8 cellular contexts compared by ENCODE assay signal in genomic region chr7:64902806-64903721, GRCh38. TPM values are rescaled to one million over a fixed set of nuclear protein-coding genes. Genes with fewer than 3 reads are reported as not detected.
DNase-seq lines count a peak whose midpoint lies in the region; ATAC-seq and TF ChIP-seq lines count a peak whose summit lies in the region.

Gene ZNF273 (plus strand): TSS chr7:64903273. CDS start chr7:64903318, 45 bp downstream.

- TF ChIP-seq CTCF in fibroblast of pulmonary artery (IDR thresholded peaks at IDR 0.05; ENCODE audit: low read length, missing control alignments) (no peak), nephron (IDR thresholded peaks at IDR 0.05; ENCODE audit: unreplicated experiment in 3 of 3) (no peak)

- peak; percentile 89 for DNase-seq in EH (ENCODE audit: low read depth)
- DNase-seq in GOT3 (lab: John Stamatoyannopoulos, UW) = peak; percentile 62
- peak; percentile 90 for DNase-seq in LHCN-M2 (ENCODE audit: low read depth)
- DNase-seq in RPMI7951 (ENCODE audit: low read depth) = peak; percentile 90
- DNase-seq in fibroblast of pulmonary artery (ENCODE audit: low read depth) = peak; percentile 88
- peak; percentile 87 for DNase-seq in stimulated activated naive CD8-positive, alpha-beta T cell treated with anti-CD3 and anti-CD28 coated beads, Interleukin-15, Interleukin-2, amounts not matched to agents 100 U/mL and 50 U/mL, for 24 hours

- peak within 1 kb of the TSS; percentile 90 for H3K4me3 Mint-ChIP-seq in activated T-helper 17 cell treated with anti-CD3 and anti-CD28 coated beads, Interleukin-2, amount 50 U/mL, for 72 hours
- H3K4me3 Mint-ChIP-seq in nephron = peak within 1 kb of the TSS; percentile 98 to 99 (median 99)

- peak; percentile 100 for ATAC-seq in activated T-helper 17 cell treated with anti-CD3 and anti-CD28 coated beads, Interleukin-2, amount 50 U/mL, for 72 hours (replicated peaks)
- ATAC-seq in stimulated activated naive CD8-positive, alpha-beta T cell treated with anti-CD3 and anti-CD28 coated beads, Interleukin-15, Interleukin-2, amounts not matched to agents 100 U/mL and 50 U/mL, for 24 hours = peak; percentile 100

- peak within 1 kb of the TSS; percentile 89 for H3K27ac Mint-ChIP-seq in activated T-helper 17 cell treated with anti-CD3 and anti-CD28 coated beads, Interleukin-2, amount 50 U/mL, for 72 hours
- peak within 1 kb of the TSS; percentile 80 to 97 (median 94) for H3K27ac Mint-ChIP-seq in nephron

- H3K9me3 Mint-ChIP-seq in activated T-helper 17 cell treated with anti-CD3 and anti-CD28 coated beads, Interleukin-2, amount 50 U/mL, for 72 hours = no peaks in the 10 kb centered on the region
- H3K9me3 Mint-ChIP-seq in nephron = no peaks in the 10 kb centered on the region

- H3K27me3 Mint-ChIP-seq in activated T-helper 17 cell treated with anti-CD3 and anti-CD28 coated beads, Interleukin-2, amount 50 U/mL, for 72 hours = no peaks in the 10 kb centered on the region
- no peaks in the 10 kb centered on the region for H3K27me3 Mint-ChIP-seq in nephron (ENCODE audit: low read depth)

- H3K36me3 Mint-ChIP-seq in activated T-helper 17 cell treated with anti-CD3 and anti-CD28 coated beads, Interleukin-2, amount 50 U/mL, for 72 hours (ENCODE audit: low read depth) = peaks cover 7% of the 10 kb centered on the region
- H3K36me3 Mint-ChIP-seq in nephron (ENCODE audit: low read depth) = peaks cover 30% of the 10 kb centered on the region

- H3K4me3 ChIP-seq in fibroblast of pulmonary artery (replicated peaks; ENCODE audit: low read depth, low read length) = peak within 1 kb of the TSS; percentile 92

- H3K4me1 Mint-ChIP-seq in activated T-helper 17 cell treated with anti-CD3 and anti-CD28 coated beads, Interleukin-2, amount 50 U/mL, for 72 hours = peaks cover 9% of the 10 kb centered on the region
- H3K4me1 Mint-ChIP-seq in nephron = peaks cover 19% of the 10 kb centered on the region

RNA-seq across cellular contexts. Expression of gene ZNF273, which starts in this region (rescaled TPM):
- 8.7 and 9.6 TPM in 2 replicates for total RNA-seq in LHCN-M2 (2014; rRNA removed)
- polyA plus RNA-seq in LHCN-M2 (2012) = 1.4 TPM
- total RNA-seq in RPMI7951 (2014; rRNA removed; shearing (Covaris generic)) = 9.6 TPM in 2 replicates
- 10 to 100 TPM in 1 of 2 donors, 1 to 10 TPM in 1; 9.1 to 13.6 TPM for total RNA-seq in activated T-helper 17 cell treated with anti-CD3 and anti-CD28 coated beads, Interleukin-2, amount 50 U/mL, for 72 hours

Comparison
In these comparisons a context has a peak if more than half of its experiments do, and no peak if none do; other contexts are left out.
1. Peak in every context shown above with its lines: DNase-seq, ATAC-seq and H3K4me3 ChIP-seq.